21 cellular contexts compared by ENCODE assay signal in the genomic region with DNA sequence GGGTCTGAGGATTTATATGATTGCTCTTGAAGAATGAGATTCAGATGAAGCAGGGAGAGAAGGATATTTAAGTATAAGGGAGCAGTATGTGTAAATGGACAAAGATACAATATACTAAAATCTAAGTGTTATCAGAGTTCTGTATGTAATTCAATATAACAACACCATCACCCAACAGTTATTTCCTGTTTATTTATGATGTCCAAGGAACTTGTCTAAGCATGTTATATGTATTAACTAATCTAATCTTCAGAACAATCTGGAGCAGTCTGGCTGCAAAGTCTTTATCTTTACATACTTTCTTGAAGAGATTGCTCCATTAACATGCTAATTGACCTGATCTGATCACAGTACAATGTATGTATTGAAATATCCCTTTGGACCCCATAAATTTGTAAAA.
A peak's percentile ranks its signal among the peaks of the same experiment; 100 is the strongest.
DNase-seq lines count a peak whose midpoint lies in the region; FAIRE-seq and TF ChIP-seq lines count a peak whose summit lies in the region.
"Had no signal": no experiment of that assay in that cellular context is flagged by ENCODE, and none has a peak within 500 bp of the region (broad histone marks: within the 10 kb centered on the region; RNA-seq: fewer than 3 reads in every experiment).

No MANE protein-coding gene starts in this region.

- H3K36me3 ChIP-seq in bronchial epithelial cell (ENCODE audit: control insufficient read depth, insufficient read depth, low read length) (no peaks in the 10 kb centered on the region), neural progenitor cell (no peaks in the 10 kb centered on the region), vagina (no peaks in the 10 kb centered on the region)
- H3K36me3 ChIP-seq: BLaER1 had no signal

- H4K20me1 ChIP-seq in neural progenitor cell (ENCODE audit: low read depth): no peaks in the 10 kb centered on the region
- H4K20me1 ChIP-seq: BLaER1 had no signal

- H3K4me1 ChIP-seq in neural progenitor cell (no peaks in the 10 kb centered on the region), vagina (no peaks in the 10 kb centered on the region)
- H3K4me1 ChIP-seq: BLaER1 had no signal

- H3K27ac ChIP-seq in neural progenitor cell (no peak overlapping the region), vagina (no peak overlapping the region)
- H3K27ac ChIP-seq: 22Rv1, BLaER1, C4-2B, GM23248 had no signal

- intact Hi-C loops in vagina (cut with DNase I): no loop called here

- no peak for DNase-seq in D721Med (ENCODE audit: insufficient read length, low spot score)
- peak; percentile 82 for DNase-seq in bronchial epithelial cell (ENCODE audit: low read depth)
- peak; percentile 41 for DNase-seq in iris pigment epithelial cell (ENCODE audit: low read depth)
- DNase-seq in neural progenitor cell (ENCODE audit: low spot score): no peak
- DNase-seq in HFFc6: no peak
- DNase-seq in vagina (ENCODE audit: extremely low spot score in 2 of 2): no peak
- DNase-seq: CD4-positive, CD25-positive, alpha-beta regulatory T cell; CD8-positive, alpha-beta T cell; DMS53; DMS79 treated with DMSO at 0.1 percent for 48 hours; GF-D8; GM23248; H7; HCEC 1CT had no signal

- no peak overlapping the region for H2AFZ ChIP-seq in neural progenitor cell (replicated peaks)
- H2AFZ ChIP-seq: GM23248 had no signal

- H3K9me3 Mint-ChIP-seq in neural progenitor cell: no peaks in the 10 kb centered on the region
- peaks cover 6% of the 10 kb centered on the region; the same call in 1 of the 2 replicates for H3K9me3 Mint-ChIP-seq in HFFc6

- no peaks in the 10 kb centered on the region for H3F3A ChIP-seq in neural progenitor cell (ENCODE audit: low read depth)

- no peaks in the 10 kb centered on the region for H3K79me2 ChIP-seq in neural progenitor cell (ENCODE audit: low read depth)

- H3K4me2 ChIP-seq in neural progenitor cell: no peak overlapping the region
- H3K4me2 ChIP-seq: BLaER1 had no signal

- peak; percentile 6 for FAIRE-seq in D721Med (lab: Jason Lieb, UNC)
- no peak for FAIRE-seq in bronchial epithelial cell (lab: Jason Lieb, UNC)
- FAIRE-seq: A204.1, GM12891, H1 had no signal

- no peak overlapping the region for H3K9ac ChIP-seq in neural progenitor cell
- H3K9ac ChIP-seq: BLaER1, GM23248 had no signal

- no peaks in the 10 kb centered on the region for H3K36me3 Mint-ChIP-seq in neural progenitor cell
- H3K36me3 Mint-ChIP-seq in HFFc6 (ENCODE audit: low read depth): no peaks in the 10 kb centered on the region
- H3K36me3 Mint-ChIP-seq: CD4-positive, CD25-positive, alpha-beta regulatory T cell; CD8-positive, alpha-beta T cell had no signal

- no peaks in the 10 kb centered on the region for H3K9me3 ChIP-seq in neural progenitor cell (ENCODE audit: low read depth)
- no peaks in the 10 kb centered on the region for H3K9me3 ChIP-seq in vagina
- H3K9me3 ChIP-seq: BLaER1 had no signal

- H3K4me3 ChIP-seq in bronchial epithelial cell (ENCODE audit: low read depth, low read length) (no peak overlapping the region), neural progenitor cell (no peak overlapping the region), vagina (no peak overlapping the region)
- H3K4me3 ChIP-seq: BLaER1, GM23248 had no signal

- TF ChIP-seq CTCF in D721Med (IDR thresholded peaks at IDR 0.05; ENCODE audit: insufficient read depth, missing control alignments) (no peak), bronchial epithelial cell (IDR thresholded peaks at IDR 0.05; ENCODE audit: insufficient read depth, low read length, severe bottlenecking) (no peak), neural progenitor cell (IDR thresholded peaks at IDR 0.05) (no peak), HFFc6 (IDR thresholded peaks at IDR 0.05) (no peak), vagina (IDR thresholded peaks at IDR 0.05) (no peak)

- TF ChIP-seq POLR2A in vagina (IDR thresholded peaks at IDR 0.05): no peak

- H3K27me3 Mint-ChIP-seq in neural progenitor cell (ENCODE audit: insufficient read depth, low read depth): no peaks in the 10 kb centered on the region
- H3K27me3 Mint-ChIP-seq in HFFc6 (ENCODE audit: insufficient read depth): no peaks in the 10 kb centered on the region
- H3K27me3 Mint-ChIP-seq: CD4-positive, CD25-positive, alpha-beta regulatory T cell had no signal

- H3K4me3 Mint-ChIP-seq in neural progenitor cell (no peak overlapping the region), HFFc6 (no peak overlapping the region)
- H3K4me3 Mint-ChIP-seq: B cell; CD4-positive, CD25-positive, alpha-beta regulatory T cell; CD8-positive, alpha-beta T cell had no signal

- H3K4me1 Mint-ChIP-seq in neural progenitor cell: no peaks in the 10 kb centered on the region
- H3K4me1 Mint-ChIP-seq in HFFc6 (ENCODE audit: low read depth): no peaks in the 10 kb centered on the region
- H3K4me1 Mint-ChIP-seq: CD4-positive, CD25-positive, alpha-beta regulatory T cell had no signal

- no peaks in the 10 kb centered on the region for H3K27me3 ChIP-seq in bronchial epithelial cell (ENCODE audit: control insufficient read depth, insufficient read depth, low read length)
- H3K27me3 ChIP-seq in neural progenitor cell: no peaks in the 10 kb centered on the region
- H3K27me3 ChIP-seq in vagina: no peaks in the 10 kb centered on the region
- H3K27me3 ChIP-seq: BLaER1 had no signal

- H3K27ac Mint-ChIP-seq in neural progenitor cell (no peak overlapping the region), HFFc6 (no peak overlapping the region)
- H3K27ac Mint-ChIP-seq: B cell; CD4-positive, CD25-positive, alpha-beta regulatory T cell; CD8-positive, alpha-beta T cell had no signal

Comparison
In these comparisons a context has a peak if more than half of its experiments do, and no peak if none do; other contexts are left out.
1. DNase-seq: peak in bronchial epithelial cell (single experiment) and iris pigment epithelial cell (single experiment); none in D721Med (single experiment), neural progenitor cell (single experiment), HFFc6 (single experiment) and vagina (0 of 2).